In genomic region chr1:1352784-1353388, GRCh38 we compare ENCODE assay signal across 13 cellular contexts. TPM values are rescaled to one million over a fixed set of nuclear protein-coding genes. Genes with fewer than 3 reads are reported as not detected.
A peak's percentile ranks its signal among the peaks of the same experiment; 100 is the strongest.
DNase-seq lines count a peak whose midpoint lies in the region; ATAC-seq and TF ChIP-seq lines count a peak whose summit lies in the region.
"Had no signal": no experiment of that assay in that cellular context is flagged by ENCODE, and none has a peak within 500 bp of the region (broad histone marks: within the 10 kb centered on the region; RNA-seq: fewer than 3 reads in every experiment).

No MANE protein-coding gene starts in this region.

- intact Hi-C loops in OCI-LY7 (cut with micrococcal nuclease; ENCODE audit: unreplicated experiment) = no loop called here

- POLR2A ChIA-PET in OCI-LY7 (lab: Charles Lee) = no interaction called here

- H3K79me2 ChIP-seq in OCI-LY7 (ENCODE audit: insufficient read depth, low read depth, low read length) = no peaks in the 10 kb centered on the region

- H3K9me3 Mint-ChIP-seq in activated naive CD4-positive, alpha-beta T cell treated with anti-CD3 and anti-CD28 coated beads, Interleukin-2, amount 50 U/mL, for 24 hours = no peaks in the 10 kb centered on the region
- H3K9me3 Mint-ChIP-seq: dendritic cell treated with granulocyte-macrophage colony-stimulating factor and Interleukin-4, amounts not matched to agents 40 ng/mL and 50 ng/mL, for 4 days had no signal

- H3K36me3 ChIP-seq in OCI-LY7 (ENCODE audit: insufficient read depth, low read length) = no peaks in the 10 kb centered on the region
- H3K36me3 ChIP-seq in gastroesophageal sphincter = peaks cover 0 to 18% of the 10 kb centered on the region in 2 donors
- H3K36me3 ChIP-seq in stomach smooth muscle (ENCODE audit: control insufficient read depth in 2 of 2, insufficient read depth in 2 of 2, low read length in 2 of 2) = peaks cover 0 to 2% of the 10 kb centered on the region in 2 donors

- H3K27ac Mint-ChIP-seq in activated naive CD4-positive, alpha-beta T cell treated with anti-CD3 and anti-CD28 coated beads, Interleukin-2, amount 50 U/mL, for 24 hours = peak overlapping the region; percentile 52
- H3K27ac Mint-ChIP-seq: dendritic cell treated with granulocyte-macrophage colony-stimulating factor and Interleukin-4, amounts not matched to agents 40 ng/mL and 50 ng/mL, for 4 days had no signal

- H3K27ac ChIP-seq in OCI-LY7 (ENCODE audit: low read depth, low read length, poor library complexity, severe bottlenecking) (no peak overlapping the region), gastroesophageal sphincter (peak overlapping the region in 3 of 4 donors; percentile 72 to 87 (median 79)), stomach smooth muscle (ENCODE audit: low read length) (peak overlapping the region; percentile 18)

- peaks cover 6% of the 10 kb centered on the region for H3K27me3 Mint-ChIP-seq in activated naive CD4-positive, alpha-beta T cell treated with anti-CD3 and anti-CD28 coated beads, Interleukin-2, amount 50 U/mL, for 24 hours

- BruUV-seq in OCI-LY7 (replicated peaks; lab: Mats Ljungman, UMichigan) = no TSS peak

- no peak overlapping the region for H3K4me3 ChIP-seq in OCI-LY7 (ENCODE audit: low read depth, low read length, poor library complexity, severe bottlenecking)
- H3K4me3 ChIP-seq in gastroesophageal sphincter = no peak overlapping the region
- H3K4me3 ChIP-seq in stomach smooth muscle (ENCODE audit: low read length in 2 of 2) = peak overlapping the region in 1 of 2 donors; percentile 35

- H3K4me3 Mint-ChIP-seq in activated naive CD4-positive, alpha-beta T cell treated with anti-CD3 and anti-CD28 coated beads, Interleukin-2, amount 50 U/mL, for 24 hours = peak overlapping the region; percentile 64

- TF ChIP-seq CTCF in OCI-LY7 (conservative IDR thresholded peaks at IDR 0.05; ENCODE audit: low read length) = no peak
- no peak for TF ChIP-seq CTCF in gastroesophageal sphincter (IDR thresholded peaks at IDR 0.05)

- TF ChIP-seq EP300 in gastroesophageal sphincter (IDR thresholded peaks at IDR 0.05) = no peak

- DNase-seq in activated naive CD4-positive, alpha-beta T cell treated with Interleukin-2 at 50 U/mL for 16 hours = no peak
- peak; percentile 76 for DNase-seq in OCI-LY7 (ENCODE audit: low spot score)
- no peak for DNase-seq in SW 1271 (lab: John Stamatoyannopoulos, UW)
- no peak for DNase-seq in stimulated activated naive CD4-positive, alpha-beta T cell (lab: John Stamatoyannopoulos, UW)
- DNase-seq in COLO829 (ENCODE audit: low spot score) = no peak
- DNase-seq: activated gamma-delta T cell, MV-4-11, spleen had no signal

- CTCF ChIA-PET in OCI-LY7 (lab: Charles Lee; ENCODE audit: unreplicated experiment) = no interaction called here

- TF ChIP-seq POLR2A in gastroesophageal sphincter (IDR thresholded peaks at IDR 0.05) = no peak

- no peak overlapping the region for H3K9ac ChIP-seq in stomach smooth muscle (ENCODE audit: low read length in 2 of 2)

- peaks cover 14% of the 10 kb centered on the region for H3K4me1 Mint-ChIP-seq in activated naive CD4-positive, alpha-beta T cell treated with anti-CD3 and anti-CD28 coated beads, Interleukin-2, amount 50 U/mL, for 24 hours

- H3K9me3 ChIP-seq in OCI-LY7 (ENCODE audit: low read length) (no peaks in the 10 kb centered on the region), gastroesophageal sphincter (no peaks in the 10 kb centered on the region), stomach smooth muscle (ENCODE audit: control insufficient read depth in 2 of 2, low read length in 2 of 2) (no peaks in the 10 kb centered on the region)
- H3K9me3 ChIP-seq: heart left ventricle, spleen had no signal

- peak overlapping the region; percentile 17; the same call in 1 of the 2 replicates for H3K4me2 ChIP-seq in OCI-LY7 (ENCODE audit: low read length)

- H3K27me3 ChIP-seq in gastroesophageal sphincter (peaks cover 51% of the 10 kb centered on the region), stomach smooth muscle (ENCODE audit: control insufficient read depth in 1 of 2, insufficient read depth in 2 of 2, low read length in 2 of 2) (no peaks in the 10 kb centered on the region)

- H3K36me3 Mint-ChIP-seq in activated naive CD4-positive, alpha-beta T cell treated with anti-CD3 and anti-CD28 coated beads, Interleukin-2, amount 50 U/mL, for 24 hours = no peaks in the 10 kb centered on the region

- H4K20me1 ChIP-seq in OCI-LY7 (ENCODE audit: insufficient read depth, low read length) = no peaks in the 10 kb centered on the region

- H2AFZ ChIP-seq in OCI-LY7 (ENCODE audit: low read length) = no peak overlapping the region

- no peak for ATAC-seq in gastroesophageal sphincter

- H3K9me2 ChIP-seq in OCI-LY7 (ENCODE audit: insufficient read depth, low read length) = no peaks in the 10 kb centered on the region

- WGBS in gastroesophageal sphincter (ENCODE audit: low coverage in 1 of 2), 2 donors = 10% methylated on average over 2 of the region's 5 CpGs; no CpG with 5 or more reads in 1 of the 2 donors

- H3K4me1 ChIP-seq in OCI-LY7 (ENCODE audit: insufficient read depth, low read length, poor library complexity, severe bottlenecking) = peaks cover 28% of the 10 kb centered on the region
- H3K4me1 ChIP-seq in gastroesophageal sphincter = peaks cover 0 to 73% (median 36%) of the 10 kb centered on the region in 3 donors
- H3K4me1 ChIP-seq in stomach smooth muscle (ENCODE audit: control insufficient read depth, insufficient read depth, low read length) = peaks cover 52% of the 10 kb centered on the region

RNA-seq across cellular contexts. Expression of gene DVL1, which starts 3.7 kb away (rescaled TPM):
- total RNA-seq in OCI-LY7 (2014; rRNA removed; shearing (Covaris generic)) = 41.7 and 47.1 TPM in 2 replicates
- 27.8 and 30.7 TPM in 2 replicates for total RNA-seq in OCI-LY7 (2022)
- total RNA-seq in gastroesophageal sphincter = 100 to 1,000 TPM in 1 of 4 donors, 10 to 100 TPM in 3; 84.4 to 174 (median 88.9) TPM

RNA-seq across cellular contexts. Expression of gene MXRA8, which starts 5.5 kb away (rescaled TPM):
- total RNA-seq in OCI-LY7 (2014; rRNA removed; shearing (Covaris generic)) = not detected in 2 replicates
- total RNA-seq in OCI-LY7 (2022) (not detected in 2 replicates), gastroesophageal sphincter (100 to 1,000 TPM in 1 of 4 donors, 10 to 100 TPM in 3; 69.8 to 105 (median 85.4) TPM)

RNA-seq across cellular contexts. Expression of gene TAS1R3, which starts 21.8 kb away (rescaled TPM):
- 0.41 and 1.1 TPM in 2 replicates for total RNA-seq in OCI-LY7 (2014; rRNA removed; shearing (Covaris generic))
- total RNA-seq in OCI-LY7 (2022) (0.99 and 1.2 TPM in 2 replicates), gastroesophageal sphincter (under 1 TPM in 3 of 4 donors, not detected in 1; 0.12 to 0.54 (median 0.40) TPM)

RNA-seq across cellular contexts. Expression of gene AURKAIP1, which starts 22.1 kb away (rescaled TPM):
- 156 and 163 TPM in 2 replicates for total RNA-seq in OCI-LY7 (2014; rRNA removed; shearing (Covaris generic))
- 145 and 172 TPM in 2 replicates for total RNA-seq in OCI-LY7 (2022)
- 100 to 1,000 TPM; 103 to 138 (median 108) TPM for total RNA-seq in gastroesophageal sphincter

RNA-seq across cellular contexts. Expression of gene CPTP, which starts 28.3 kb away (rescaled TPM):
- total RNA-seq in OCI-LY7 (2014; rRNA removed; shearing (Covaris generic)) = 16.6 and 18.5 TPM in 2 replicates
- total RNA-seq in OCI-LY7 (2022) (20.3 and 20.6 TPM in 2 replicates), gastroesophageal sphincter (10 to 100 TPM; 10.4 to 42.7 (median 30.1) TPM)

Comparison
In these comparisons a context has a peak if more than half of its experiments do, and no peak if none do; other contexts are left out.
1. RNA of gene MXRA8, which starts 5.5 kb away (total RNA-seq): 69.8 to 105 TPM in gastroesophageal sphincter; not detected in OCI-LY7; every median in the first group is over 10 times any median in the second.